ENCODE assay signal across 10 cellular contexts in the genomic region with DNA sequence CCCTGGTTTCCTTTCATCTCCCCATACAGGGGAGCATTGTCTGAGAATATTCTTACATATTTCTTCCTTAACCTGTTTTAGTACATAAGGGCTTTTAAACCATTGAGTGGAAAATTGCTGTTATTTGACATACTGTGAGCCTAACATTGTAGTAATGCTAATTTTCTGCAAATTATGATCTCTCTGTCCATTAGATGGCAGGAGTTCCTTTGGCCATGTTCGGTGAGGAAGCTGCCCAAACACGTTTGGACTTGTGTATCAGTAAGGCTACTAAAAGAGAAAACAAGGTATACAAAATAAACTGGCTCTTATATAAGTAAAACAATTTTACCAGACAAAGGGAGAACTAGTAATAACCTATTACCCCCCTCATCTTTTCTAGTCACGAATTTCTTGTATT. TPM values are rescaled to one million over a fixed set of nuclear protein-coding genes. Genes with fewer than 3 reads are reported as not detected.
A peak's percentile ranks its signal among the peaks of the same experiment; 100 is the strongest.
DNase-seq lines count a peak whose midpoint lies in the region; ATAC-seq, FAIRE-seq and TF ChIP-seq lines count a peak whose summit lies in the region.
"Had no signal": no experiment of that assay in that cellular context is flagged by ENCODE, and none has a peak within 500 bp of the region (broad histone marks: within the 10 kb centered on the region; RNA-seq: fewer than 3 reads in every experiment).

No MANE protein-coding gene starts in this region.

- no peaks in the 10 kb centered on the region for H3K4me1 Mint-ChIP-seq in glutamatergic neuron (ENCODE audit: low read depth, unreplicated experiment)

- CTCF ChIA-PET in PC-3 (lab: Charles Lee), result interaction anchor here (0.7 to 1.0 kb wide), 2 partner anchors 11 to 307 kb away, joined by 3 to 4 read pairs; no protein-coding TSS in a partner anchor

- no peaks in the 10 kb centered on the region for H3K9me2 ChIP-seq in PC-3 (replicated peaks; ENCODE audit: low read length)

- no peaks in the 10 kb centered on the region for H3K9me3 ChIP-seq in PC-3 (ENCODE audit: low read length)

- no peaks in the 10 kb centered on the region for H3K4me1 ChIP-seq in PC-3 (ENCODE audit: insufficient read depth, low read length)

- H3K36me3 ChIP-seq in GM06990 (ENCODE audit: control insufficient read depth, insufficient read depth, low read length) (no peaks in the 10 kb centered on the region; the same call in 1 of the 2 replicates), PC-3 (ENCODE audit: low read depth, low read length) (no peaks in the 10 kb centered on the region)

- peak; percentile 27 for TF ChIP-seq CTCF in GM06990 (IDR thresholded peaks at IDR 0.05; ENCODE audit: insufficient read depth, low read length, poor library complexity, severe bottlenecking)
- TF ChIP-seq CTCF in PC-3 (conservative IDR thresholded peaks at IDR 0.05; ENCODE audit: low read depth, low read length), result peak; percentile 71
- peak; percentile 43 for TF ChIP-seq CTCF in fibroblast of mammary gland (conservative IDR thresholded peaks at IDR 0.05; ENCODE audit: control insufficient read depth, insufficient read depth, low read depth, low read length)
- TF ChIP-seq CTCF in glutamatergic neuron (IDR thresholded peaks at IDR 0.05; ENCODE audit: partially characterized antibody, unreplicated experiment), result no peak

- no peak for DNase-seq in GM06990 (ENCODE audit: extremely low read depth, insufficient read length)
- DNase-seq in PC-3, result peak; percentile 58
- DNase-seq in fibroblast of mammary gland (ENCODE audit: low read depth), result peak; percentile 66
- DNase-seq in left colon, result no peak
- DNase-seq in glutamatergic neuron, result no peak
- no peak for DNase-seq in NOMO-1 treated with dmso at 0.1 percent for 144 hours (lab: John Stamatoyannopoulos, UW; ENCODE audit: unreplicated experiment)
- DNase-seq: amniotic stem cell, SHP77 treated with DMSO at 0.1 percent for 48 hours had no signal

- H3K27me3 ChIP-seq in GM06990 (replicated peaks; ENCODE audit: control insufficient read depth, insufficient read depth, low read length) (no peaks in the 10 kb centered on the region), PC-3 (ENCODE audit: low read length) (no peaks in the 10 kb centered on the region)

- H2AFZ ChIP-seq in PC-3 (ENCODE audit: low read length), result no peak overlapping the region

- H3K4me3 Mint-ChIP-seq in glutamatergic neuron (ENCODE audit: unreplicated experiment), result no peak overlapping the region

- H3K9ac ChIP-seq in PC-3 (ENCODE audit: low read length), result no peak overlapping the region

- H4K20me1 ChIP-seq in PC-3 (ENCODE audit: low read length), result no peaks in the 10 kb centered on the region

- no peak overlapping the region for H3K4me2 ChIP-seq in PC-3 (ENCODE audit: low read length)

- intact Hi-C loops in PC-3 (cut with micrococcal nuclease) (loop anchor here (1.0 to 5.0 kb wide), 3 partner anchors 82 to 397 kb away; a partner anchor contains a TSS), left colon (cut with DNase I, micrococcal nuclease) (no loop called here)

- no peaks in the 10 kb centered on the region for H3K79me2 ChIP-seq in PC-3 (ENCODE audit: low read length)

- no peak overlapping the region for H3K4me3 ChIP-seq in GM06990 (replicated peaks; ENCODE audit: low read depth, low read length)
- H3K4me3 ChIP-seq in PC-3 (ENCODE audit: low read length), result no peak overlapping the region
- H3K4me3 ChIP-seq in fibroblast of mammary gland (ENCODE audit: control insufficient read depth, low read depth, low read length), result no peak overlapping the region

- peaks cover 2% of the 10 kb centered on the region for H3K27me3 Mint-ChIP-seq in glutamatergic neuron (ENCODE audit: unreplicated experiment)

- no peak overlapping the region for H3K27ac ChIP-seq in PC-3 (ENCODE audit: low read length)

- BruUV-seq in PC-3 (replicated peaks; lab: Mats Ljungman, UMichigan), result no TSS peak

- H3K27ac Mint-ChIP-seq in glutamatergic neuron (ENCODE audit: unreplicated experiment), result no peak overlapping the region

- peak; percentile 66 for FAIRE-seq in A204.1 (lab: Jason Lieb, UNC)

- H3K36me3 Mint-ChIP-seq in glutamatergic neuron (ENCODE audit: unreplicated experiment), result no peaks in the 10 kb centered on the region

- ATAC-seq in PC-3, result peak; percentile 73
- no peak for ATAC-seq in GM19397 (IDR thresholded peaks at IDR 0.05; ENCODE audit: unreplicated experiment)
- ATAC-seq in left colon, result no peak

- H3K9me3 Mint-ChIP-seq in glutamatergic neuron (ENCODE audit: unreplicated experiment), result no peaks in the 10 kb centered on the region

- no peaks in the 10 kb centered on the region for H3F3A ChIP-seq in PC-3 (ENCODE audit: low read length, unreplicated experiment)

- POLR2A ChIA-PET in PC-3 (lab: Charles Lee; ENCODE audit: unreplicated experiment), result no interaction called here

RNA-seq across cellular contexts. Expression of a gene that starts 29.2 kb away (rescaled TPM):
- total RNA-seq in PC-3 (2014; rRNA removed) (10.0 and 11.1 TPM in 2 replicates), left colon (1 to 10 TPM; 1.1 to 3.8 TPM), glutamatergic neuron (ENCODE audit: unreplicated experiment) (9.9 TPM)

Comparison
In these comparisons a context has a peak if more than half of its experiments do, and no peak if none do; other contexts are left out.
1. DNase-seq: peak in PC-3 (single experiment) and fibroblast of mammary gland (single experiment); none in GM06990 (single experiment), left colon (0 of 2), glutamatergic neuron (single experiment) and NOMO-1 treated with dmso at 0.1 percent for 144 hours (single experiment).